11 cellular contexts compared by ENCODE assay signal in genomic region chr13:101623469-101624209, GRCh38.
DNase-seq lines count a peak whose midpoint lies in the region; ATAC-seq and TF ChIP-seq lines count a peak whose summit lies in the region.
"Had no signal": no experiment of that assay in that cellular context is flagged by ENCODE, and none has a peak within 500 bp of the region (broad histone marks: within the 10 kb centered on the region; RNA-seq: fewer than 3 reads in every experiment).

No MANE protein-coding gene starts in this region.

- H3K4me1 Mint-ChIP-seq in activated T-cell treated with anti-CD3 and anti-CD28 coated beads, Interleukin-2, amount 50 U/mL, for 72 hours (ENCODE audit: low read depth): peaks cover 52% of the 10 kb centered on the region
- peaks cover 25% of the 10 kb centered on the region for H3K4me1 Mint-ChIP-seq in activated T-helper 17 cell treated with anti-CD3 and anti-CD28 coated beads, Interleukin-2, amount 50 U/mL, for 72 hours

- peak overlapping the region in 1 of 4 donors; percentile 16 for H3K4me3 ChIP-seq in tibial nerve
- H3K4me3 ChIP-seq in ovary: no peak overlapping the region

- no peaks in the 10 kb centered on the region for H3K27me3 ChIP-seq in tibial nerve
- H3K27me3 ChIP-seq in ovary: no peaks in the 10 kb centered on the region

- no peaks in the 10 kb centered on the region for H3K9me3 Mint-ChIP-seq in activated T-cell treated with anti-CD3 and anti-CD28 coated beads, Interleukin-2, amount 50 U/mL, for 72 hours
- no peaks in the 10 kb centered on the region for H3K9me3 Mint-ChIP-seq in activated T-helper 17 cell treated with anti-CD3 and anti-CD28 coated beads, Interleukin-2, amount 50 U/mL, for 72 hours

- TF ChIP-seq CTCF in tibial nerve (IDR thresholded peaks at IDR 0.05): no peak
- TF ChIP-seq CTCF in ovary (IDR thresholded peaks at IDR 0.05): no peak

- peaks cover 6% of the 10 kb centered on the region for H3K27me3 Mint-ChIP-seq in activated T-cell treated with anti-CD3 and anti-CD28 coated beads, Interleukin-2, amount 50 U/mL, for 72 hours (ENCODE audit: low read depth)
- H3K27me3 Mint-ChIP-seq in activated T-helper 17 cell treated with anti-CD3 and anti-CD28 coated beads, Interleukin-2, amount 50 U/mL, for 72 hours: no peaks in the 10 kb centered on the region

- no peak for DNase-seq in activated T-cell treated with anti-CD3 and anti-CD28 coated beads, Interleukin-2, amount 50 U/mL, for 72 hours
- DNase-seq in activated T-cell treated with anti-CD3 and anti-CD28 coated beads, Interleukin-2, amount 50 U/mL, for 48 hours: no peak
- no peak for DNase-seq in left lobe of liver (ENCODE audit: low spot score)
- no peak for DNase-seq in tibial nerve (ENCODE audit: low spot score in 2 of 2)
- no peak for DNase-seq in DMS153 (lab: John Stamatoyannopoulos, UW)
- no peak for DNase-seq in ovary
- DNase-seq: activated CD4-positive, alpha-beta T cell treated with anti-CD3 and anti-CD28 coated beads for 1 hour; C1 segment of cervical spinal cord; mammary epithelial cell had no signal

- peak overlapping the region in 3 of 4 donors; percentile 12 to 66 (median 65) for H3K27ac ChIP-seq in tibial nerve
- peak overlapping the region in 1 of 2 donors; percentile 42 for H3K27ac ChIP-seq in ovary

- ATAC-seq in activated T-cell treated with anti-CD3 and anti-CD28 coated beads, Interleukin-2, amount 50 U/mL, for 72 hours (replicated peaks in 1 of 2): no peak
- no peak for ATAC-seq in activated T-helper 17 cell treated with anti-CD3 and anti-CD28 coated beads, Interleukin-2, amount 50 U/mL, for 72 hours (replicated peaks)
- ATAC-seq in left lobe of liver (peak; percentile 42), GM21576 (IDR thresholded peaks at IDR 0.05; ENCODE audit: unreplicated experiment) (no peak)

- H3K4me1 ChIP-seq in tibial nerve (peaks cover 0 to 14% (median 6%) of the 10 kb centered on the region in 4 donors), ovary (ENCODE audit: insufficient read depth) (peaks cover 2% of the 10 kb centered on the region)

- no peaks in the 10 kb centered on the region for H3K36me3 Mint-ChIP-seq in activated T-cell treated with anti-CD3 and anti-CD28 coated beads, Interleukin-2, amount 50 U/mL, for 72 hours (ENCODE audit: insufficient read depth in 2 of 2)
- H3K36me3 Mint-ChIP-seq in activated T-helper 17 cell treated with anti-CD3 and anti-CD28 coated beads, Interleukin-2, amount 50 U/mL, for 72 hours (ENCODE audit: low read depth): no peaks in the 10 kb centered on the region

- no peak for TF ChIP-seq EP300 in tibial nerve (IDR thresholded peaks at IDR 0.05)
- TF ChIP-seq EP300 in ovary (IDR thresholded peaks at IDR 0.05): no peak

- H3K36me3 ChIP-seq in tibial nerve: no peaks in the 10 kb centered on the region
- H3K36me3 ChIP-seq in ovary: no peaks in the 10 kb centered on the region

- no peak overlapping the region for H3K27ac Mint-ChIP-seq in activated T-cell treated with anti-CD3 and anti-CD28 coated beads, Interleukin-2, amount 50 U/mL, for 72 hours
- no peak overlapping the region for H3K27ac Mint-ChIP-seq in activated T-helper 17 cell treated with anti-CD3 and anti-CD28 coated beads, Interleukin-2, amount 50 U/mL, for 72 hours

- 56% methylated on average over 2 of the region's 2 CpGs for WGBS in tibial nerve, 2 donors
- WGBS in ovary, 3 donors: 75 to 77% (median 75%) methylated on average over 2 of the region's 2 CpGs

- peak overlapping the region; percentile 57 to 73 for H3K4me3 Mint-ChIP-seq in activated T-cell treated with anti-CD3 and anti-CD28 coated beads, Interleukin-2, amount 50 U/mL, for 72 hours
- H3K4me3 Mint-ChIP-seq in activated T-helper 17 cell treated with anti-CD3 and anti-CD28 coated beads, Interleukin-2, amount 50 U/mL, for 72 hours: peak overlapping the region; percentile 27

- TF ChIP-seq POLR2A in tibial nerve (IDR thresholded peaks at IDR 0.05): no peak
- no peak for TF ChIP-seq POLR2A in ovary (IDR thresholded peaks at IDR 0.05)

- H3K9me3 ChIP-seq in tibial nerve (no peaks in the 10 kb centered on the region), ovary (no peaks in the 10 kb centered on the region)

- intact Hi-C loops in ovary (cut with DNase I): no loop called here
